ENCODE assay signal across 11 cellular contexts in genomic region chr10:49080071-49080470, GRCh38. TPM values are rescaled to one million over a fixed set of nuclear protein-coding genes. Genes with fewer than 3 reads are reported as not detected.
A peak's percentile ranks its signal among the peaks of the same experiment; 100 is the strongest.
DNase-seq lines count a peak whose midpoint lies in the region; ATAC-seq, FAIRE-seq and TF ChIP-seq lines count a peak whose summit lies in the region.
"Had no signal": no experiment of that assay in that cellular context is flagged by ENCODE, and none has a peak within 500 bp of the region (broad histone marks: within the 10 kb centered on the region; RNA-seq: fewer than 3 reads in every experiment).

No MANE protein-coding gene starts in this region.

- no peak for TF ChIP-seq CTCF in epithelial cell of proximal tubule (conservative IDR thresholded peaks at IDR 0.05; ENCODE audit: low read depth, low read length)
- TF ChIP-seq CTCF in pancreas (IDR thresholded peaks at IDR 0.05): no peak

- no peak overlapping the region for H3K27ac Mint-ChIP-seq in naive thymus-derived CD8-positive, alpha-beta T cell

- no peaks in the 10 kb centered on the region for H3K4me1 ChIP-seq in pancreas

- H3K27me3 Mint-ChIP-seq in naive thymus-derived CD8-positive, alpha-beta T cell: peaks cover 6 to 24% (median 9%) of the 10 kb centered on the region in 5 donors

- no peak overlapping the region for H3K4me3 Mint-ChIP-seq in naive thymus-derived CD8-positive, alpha-beta T cell

- POLR2A ChIA-PET in naive thymus-derived CD8-positive, alpha-beta T cell (lab: Charles Lee): no interaction called here

- H3K27me3 ChIP-seq in pancreas: no peaks in the 10 kb centered on the region

- no peak overlapping the region for H3K27ac ChIP-seq in pancreas

- no peak for FAIRE-seq in pancreas (lab: Jason Lieb, UNC)

- no peaks in the 10 kb centered on the region for H3K9me3 ChIP-seq in pancreas

- H3K4me1 Mint-ChIP-seq in naive thymus-derived CD8-positive, alpha-beta T cell: peaks cover 0 to 4% (median 0%) of the 10 kb centered on the region in 4 donors

- 13 to 14% methylated on average over 1 of the region's 1 CpG for WGBS in pancreas, 2 donors

- intact Hi-C loops in pancreas (cut with DNase I): no loop called here

- peak in 3 of 4 donors; percentile 49 to 57 (median 50) for ATAC-seq in pancreas
- no peak for ATAC-seq in naive thymus-derived CD8-positive, alpha-beta T cell
- ATAC-seq in GM18517 (IDR thresholded peaks at IDR 0.05; ENCODE audit: unreplicated experiment): no peak
- ATAC-seq in GM18498 (IDR thresholded peaks at IDR 0.05; ENCODE audit: unreplicated experiment): no peak
- no peak for ATAC-seq in GM21529 (IDR thresholded peaks at IDR 0.05; ENCODE audit: unreplicated experiment)

- DNase-seq in KG1 (lab: John Stamatoyannopoulos, UW) (peak; percentile 30), NOMO-1 (lab: John Stamatoyannopoulos, UW; ENCODE audit: unreplicated experiment in 2 of 2) (peak; percentile 27 to 86), epithelial cell of proximal tubule (ENCODE audit: low read depth) (peak; percentile 30), pancreas (peak in 1 of 6 donors; percentile 15)
- DNase-seq in naive thymus-derived CD8-positive, alpha-beta T cell: no peak
- DNase-seq: activated CD4-positive, CD25-positive, alpha-beta regulatory T cell; cerebellar nuclear complex; NCI-H2107 had no signal

- H3K36me3 Mint-ChIP-seq in naive thymus-derived CD8-positive, alpha-beta T cell: no peaks in the 10 kb centered on the region

- H3K36me3 ChIP-seq in pancreas: no peaks in the 10 kb centered on the region

- peaks cover 0 to 2% (median 0%) of the 10 kb centered on the region in 9 donors for H3K9me3 Mint-ChIP-seq in naive thymus-derived CD8-positive, alpha-beta T cell

- H3K4me3 ChIP-seq in epithelial cell of proximal tubule (ENCODE audit: low read depth, low read length) (no peak overlapping the region), pancreas (no peak overlapping the region)

RNA-seq across cellular contexts. Expression of gene VSTM4, which starts 35.3 kb away (rescaled TPM):
- total RNA-seq in epithelial cell of proximal tubule: 0.29 and 0.40 TPM in 2 replicates
- 1 to 10 TPM in 3 of 6 donors, under 1 TPM in 3; 0.32 to 2.4 (median 0.74) TPM for total RNA-seq in pancreas
- under 1 TPM; 0.54 to 0.61 TPM for polyA plus RNA-seq in pancreas
- total RNA-seq in naive thymus-derived CD8-positive, alpha-beta T cell: not detected
- under 1 TPM in 1 of 3 donors, not detected in 2; 0.07 TPM for polyA plus RNA-seq in naive thymus-derived CD8-positive, alpha-beta T cell

RNA-seq across cellular contexts. Expression of gene FAM170B, which starts 53.8 kb away (rescaled TPM):
- total RNA-seq in epithelial cell of proximal tubule (not detected in 2 replicates), pancreas (not detected)
- not detected for polyA plus RNA-seq in pancreas
- total RNA-seq in naive thymus-derived CD8-positive, alpha-beta T cell: not detected
- not detected for polyA plus RNA-seq in naive thymus-derived CD8-positive, alpha-beta T cell

Comparison
In these comparisons a context has a peak if more than half of its experiments do, and no peak if none do; other contexts are left out.
1. DNase-seq: peak in KG1 (single experiment), NOMO-1 (2 of 2) and epithelial cell of proximal tubule (single experiment); none in naive thymus-derived CD8-positive, alpha-beta T cell (0 of 10).
2. ATAC-seq: peak in pancreas (3 of 4); none in naive thymus-derived CD8-positive, alpha-beta T cell (0 of 2), GM18517 (single experiment), GM18498 (single experiment) and GM21529 (single experiment).